In genomic region chr1:27392096-27392777, GRCh38 we compare ENCODE assay signal across 1 cellular context.
TF ChIP-seq lines count a peak whose summit lies in the region.

Gene GPR3, plus strand, starts transcription at chr1:27392622. Its CDS starts 1,177 bp downstream, at chr1:27393799.

TF ChIP-seq in HEK293, 187 proteins besides CTCF, POLR2A, EP300 and RAD21 (continued from another document and continues in another):
- TF ChIP-seq ZBTB8A (tag by site-specific recombination; IDR thresholded peaks at IDR 0.05) (peak; percentile 45; the same call in 1 of the 2 replicates), ZNF398 (tag by site-specific recombination; IDR thresholded peaks at IDR 0.05) (no peak; the same call in 1 of the 2 replicates), ZNF561 (tag by site-specific recombination; IDR thresholded peaks at IDR 0.05; ENCODE audit: borderline replicate concordance) (peak; percentile 65; the same call in 1 of the 2 replicates), ZNF48 (tag by site-specific recombination; IDR thresholded peaks at IDR 0.05) (no peak), MEIS1 (CRISPR knock-in tag; IDR thresholded peaks at IDR 0.05; ENCODE audit: borderline replicate concordance) (no peak), SP2 (tag by site-specific recombination; IDR thresholded peaks at IDR 0.05) (peak; percentile 81), ZNF626 (tag by site-specific recombination; IDR thresholded peaks at IDR 0.05) (no peak), ZNF623 (tag by site-specific recombination; IDR thresholded peaks at IDR 0.05) (no peak), KLF8 (tag by site-specific recombination; IDR thresholded peaks at IDR 0.05) (peak; percentile 46; the same call in 1 of the 2 replicates), GLIS1 (tag by site-specific recombination; IDR thresholded peaks at IDR 0.05) (peak; percentile 3; the same call in 1 of the 2 replicates), SP7 (tag by site-specific recombination; IDR thresholded peaks at IDR 0.05) (peak; percentile 50; the same call in 1 of the 2 replicates), ZNF248 (tag by site-specific recombination; IDR thresholded peaks at IDR 0.05) (0 out of 2 replicates have a peak, but pooled peaks have one; percentile 61), ZNF501 (tag by site-specific recombination; IDR thresholded peaks at IDR 0.05) (0 out of 2 replicates have a peak, but pooled peaks have one; percentile 40), KLF16 (tag by site-specific recombination; IDR thresholded peaks at IDR 0.05) (peak; percentile 28; the same call in 1 of the 2 replicates), ZBTB48 (tag by site-specific recombination; IDR thresholded peaks at IDR 0.05) (peak; percentile 70), ZNF629 (tag by site-specific recombination; IDR thresholded peaks at IDR 0.05) (peak; percentile 76), PATZ1 (tag by site-specific recombination; IDR thresholded peaks at IDR 0.05) (peak; percentile 90), KLF10 (tag by site-specific recombination; IDR thresholded peaks at IDR 0.05) (peak; percentile 90), ZNF423 (tag by site-specific recombination; IDR thresholded peaks at IDR 0.05) (peak; percentile 68; the same call in 1 of the 2 replicates), ZNF510 (tag by site-specific recombination; IDR thresholded peaks at IDR 0.05; ENCODE audit: insufficient replicate concordance) (no peak), ZNF785 (tag by site-specific recombination; IDR thresholded peaks at IDR 0.05) (peak; percentile 65; the same call in 1 of the 2 replicates), ZNF157 (tag by site-specific recombination; IDR thresholded peaks at IDR 0.05) (no peak), ZNF555 (tag by site-specific recombination; conservative IDR thresholded peaks at IDR 0.05) (no peak), KLF1 (tag by site-specific recombination; IDR thresholded peaks at IDR 0.05) (peak; percentile 34; the same call in 1 of the 2 replicates), ZNF184 (tag by site-specific recombination; IDR thresholded peaks at IDR 0.05) (peak; percentile 56; the same call in 1 of the 2 replicates), ZBTB21 (tag by site-specific recombination; IDR thresholded peaks at IDR 0.05) (no peak), ZNF600 (tag by site-specific recombination; IDR thresholded peaks at IDR 0.05) (peak; percentile 46; the same call in 1 of the 2 replicates), ZXDB (tag by site-specific recombination; IDR thresholded peaks at IDR 0.05) (0 out of 2 replicates have a peak, but pooled peaks have one; percentile 16), ZNF26 (tag by site-specific recombination; IDR thresholded peaks at IDR 0.05) (no peak), ZNF548 (tag by site-specific recombination; IDR thresholded peaks at IDR 0.05) (no peak), KLF9 (tag by site-specific recombination; IDR thresholded peaks at IDR 0.05; ENCODE audit: low read depth) (peak; percentile 94), ZNF558 (tag by site-specific recombination; IDR thresholded peaks at IDR 0.05) (no peak), ZNF449 (tag by site-specific recombination; IDR thresholded peaks at IDR 0.05) (peak; percentile 77), ZNF2 (tag by site-specific recombination; IDR thresholded peaks at IDR 0.05) (peak; percentile 60), ZNF19 (tag by site-specific recombination; IDR thresholded peaks at IDR 0.05; ENCODE audit: low read depth) (no peak), SP3 (tag by site-specific recombination; IDR thresholded peaks at IDR 0.05) (peak; percentile 76), GLI2 (tag by site-specific recombination; IDR thresholded peaks at IDR 0.05; ENCODE audit: borderline replicate concordance, low read depth) (no peak), ZBTB11 (tag by site-specific recombination; conservative IDR thresholded peaks at IDR 0.05; ENCODE audit: low read depth) (no peak), OSR2 (tag by site-specific recombination; IDR thresholded peaks at IDR 0.05) (no peak), ZFHX2 (tag by site-specific recombination; conservative IDR thresholded peaks at IDR 0.05) (peak; percentile 36; the same call in 1 of the 2 replicates), EGR2 (tag by site-specific recombination; IDR thresholded peaks at IDR 0.05; ENCODE audit: low read depth) (peak; percentile 41; the same call in 1 of the 2 replicates)
- TF ChIP-seq, protein P1, sequence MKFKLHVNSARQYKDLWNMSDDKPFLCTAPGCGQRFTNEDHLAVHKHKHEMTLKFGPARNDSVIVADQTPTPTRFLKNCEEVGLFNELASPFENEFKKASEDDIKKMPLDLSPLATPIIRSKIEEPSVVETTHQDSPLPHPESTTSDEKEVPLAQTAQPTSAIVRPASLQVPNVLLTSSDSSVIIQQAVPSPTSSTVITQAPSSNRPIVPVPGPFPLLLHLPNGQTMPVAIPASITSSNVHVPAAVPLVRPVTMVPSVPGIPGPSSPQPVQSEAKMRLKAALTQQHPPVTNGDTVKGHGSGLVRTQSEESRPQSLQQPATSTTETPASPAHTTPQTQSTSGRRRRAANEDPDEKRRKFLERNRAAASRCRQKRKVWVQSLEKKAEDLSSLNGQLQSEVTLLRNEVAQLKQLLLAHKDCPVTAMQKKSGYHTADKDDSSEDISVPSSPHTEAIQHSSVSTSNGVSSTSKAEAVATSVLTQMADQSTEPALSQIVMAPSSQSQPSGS (tag by site-specific recombination; IDR thresholded peaks at IDR 0.05; ENCODE audit: low read depth), result peak; percentile 98
- TF ChIP-seq, protein P2, sequence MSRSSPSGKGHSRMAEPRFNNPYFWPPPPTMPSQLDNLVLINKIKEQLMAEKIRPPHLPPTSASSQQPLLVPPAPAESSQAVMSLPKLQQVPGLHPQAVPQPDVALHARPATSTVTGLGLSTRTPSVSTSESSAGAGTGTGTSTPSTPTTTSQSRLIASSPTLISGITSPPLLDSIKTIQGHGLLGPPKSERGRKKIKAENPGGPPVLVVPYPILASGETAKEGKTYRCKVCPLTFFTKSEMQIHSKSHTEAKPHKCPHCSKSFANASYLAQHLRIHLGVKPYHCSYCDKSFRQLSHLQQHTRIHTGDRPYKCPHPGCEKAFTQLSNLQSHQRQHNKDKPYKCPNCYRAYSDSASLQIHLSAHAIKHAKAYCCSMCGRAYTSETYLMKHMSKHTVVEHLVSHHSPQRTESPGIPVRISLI (tag by site-specific recombination; IDR thresholded peaks at IDR 0.05), result no peak
- TF ChIP-seq, protein P3, sequence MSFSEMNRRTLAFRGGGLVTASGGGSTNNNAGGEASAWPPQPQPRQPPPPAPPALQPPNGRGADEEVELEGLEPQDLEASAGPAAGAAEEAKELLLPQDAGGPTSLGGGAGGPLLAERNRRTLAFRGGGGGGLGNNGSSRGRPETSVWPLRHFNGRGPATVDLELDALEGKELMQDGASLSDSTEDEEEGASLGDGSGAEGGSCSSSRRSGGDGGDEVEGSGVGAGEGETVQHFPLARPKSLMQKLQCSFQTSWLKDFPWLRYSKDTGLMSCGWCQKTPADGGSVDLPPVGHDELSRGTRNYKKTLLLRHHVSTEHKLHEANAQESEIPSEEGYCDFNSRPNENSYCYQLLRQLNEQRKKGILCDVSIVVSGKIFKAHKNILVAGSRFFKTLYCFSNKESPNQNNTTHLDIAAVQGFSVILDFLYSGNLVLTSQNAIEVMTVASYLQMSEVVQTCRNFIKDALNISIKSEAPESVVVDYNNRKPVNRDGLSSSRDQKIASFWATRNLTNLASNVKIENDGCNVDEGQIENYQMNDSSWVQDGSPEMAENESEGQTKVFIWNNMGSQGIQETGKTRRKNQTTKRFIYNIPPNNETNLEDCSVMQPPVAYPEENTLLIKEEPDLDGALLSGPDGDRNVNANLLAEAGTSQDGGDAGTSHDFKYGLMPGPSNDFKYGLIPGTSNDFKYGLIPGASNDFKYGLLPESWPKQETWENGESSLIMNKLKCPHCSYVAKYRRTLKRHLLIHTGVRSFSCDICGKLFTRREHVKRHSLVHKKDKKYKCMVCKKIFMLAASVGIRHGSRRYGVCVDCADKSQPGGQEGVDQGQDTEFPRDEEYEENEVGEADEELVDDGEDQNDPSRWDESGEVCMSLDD (tag by site-specific recombination; IDR thresholded peaks at IDR 0.05), result 0 out of 2 replicates have a peak, but pooled peaks have one; percentile 35
